Comparison of ENCODE assay signal across 9 cellular contexts in the genomic region with DNA sequence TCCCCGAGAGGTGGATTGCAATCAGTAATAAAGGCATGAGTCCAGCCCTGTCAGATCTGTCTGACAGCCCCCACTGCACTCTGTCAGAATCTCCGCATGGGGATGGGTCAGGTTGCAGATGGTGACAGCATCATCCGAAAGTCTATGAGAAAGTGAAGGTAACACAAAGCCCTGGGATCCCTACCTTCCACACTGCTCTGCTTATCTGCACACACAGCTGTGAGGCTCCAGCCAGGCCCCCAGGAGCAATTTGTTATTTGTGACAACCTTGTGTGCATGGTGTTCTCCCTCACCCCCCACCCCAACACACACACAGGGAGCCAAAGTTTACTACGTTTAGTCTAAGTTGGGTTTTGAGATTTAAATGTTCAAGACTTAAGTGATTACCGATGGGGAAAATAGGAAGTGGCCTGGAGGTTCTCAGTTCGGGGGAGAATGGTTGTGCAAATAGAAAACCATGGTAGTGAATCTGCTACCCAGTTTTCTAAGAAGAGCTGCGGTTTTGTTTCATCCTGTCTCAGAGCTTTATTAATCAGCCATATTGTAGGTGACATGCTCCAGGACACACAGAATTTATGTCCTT.
DNase-seq lines count a peak whose midpoint lies in the region; ATAC-seq and TF ChIP-seq lines count a peak whose summit lies in the region.
"Had no signal": no experiment of that assay in that cellular context is flagged by ENCODE, and none has a peak within 500 bp of the region (broad histone marks: within the 10 kb centered on the region; RNA-seq: fewer than 3 reads in every experiment).

No MANE protein-coding gene starts in this region.

- H3K4me3 ChIP-seq in DOHH2 (ENCODE audit: low read length), result no peak overlapping the region

- no peaks in the 10 kb centered on the region for H3K27me3 Mint-ChIP-seq in activated T-cell treated with anti-CD3 and anti-CD28 coated beads, Interleukin-2, amount 50 U/mL, for 24 hours

- no peaks in the 10 kb centered on the region for H3K36me3 ChIP-seq in DOHH2 (ENCODE audit: control insufficient read depth, low read length)

- H3K9me2 ChIP-seq in DOHH2 (replicated peaks; ENCODE audit: control insufficient read depth, low read length), result no peaks in the 10 kb centered on the region

- no peak overlapping the region for H3K27ac ChIP-seq in DOHH2 (ENCODE audit: low read depth, low read length)
- H3K27ac ChIP-seq: parathyroid adenoma had no signal

- peaks cover 15% of the 10 kb centered on the region; the same call in 1 of the 2 replicates for H3K27me3 ChIP-seq in DOHH2 (ENCODE audit: control insufficient read depth, low read length)

- no peaks in the 10 kb centered on the region for H3F3A ChIP-seq in DOHH2 (ENCODE audit: control insufficient read depth, insufficient read depth)

- peak overlapping the region; percentile 84 for H3K27ac Mint-ChIP-seq in activated T-cell treated with anti-CD3 and anti-CD28 coated beads, Interleukin-2, amount 50 U/mL, for 24 hours

- 0 out of 2 replicates have a peak overlapping the region, but pooled peaks have one; percentile 34 for H3K4me2 ChIP-seq in DOHH2 (ENCODE audit: low read length)

- no peaks in the 10 kb centered on the region for H3K9me3 ChIP-seq in DOHH2 (ENCODE audit: control insufficient read depth, insufficient read depth, low read length)

- H4K20me1 ChIP-seq in DOHH2 (ENCODE audit: control insufficient read depth, insufficient read depth, low read depth, low read length), result no peaks in the 10 kb centered on the region

- no peak for TF ChIP-seq CTCF in DOHH2 (IDR thresholded peaks at IDR 0.05; ENCODE audit: low read depth, low read length, poor library complexity, severe bottlenecking)

- H3K36me3 Mint-ChIP-seq in activated T-cell treated with anti-CD3 and anti-CD28 coated beads, Interleukin-2, amount 50 U/mL, for 24 hours (ENCODE audit: low read depth), result no peaks in the 10 kb centered on the region

- DNase-seq in activated T-cell treated with anti-CD3 and anti-CD28 coated beads, Interleukin-2, amount 50 U/mL, for 24 hours, result peak; percentile 37
- no peak for DNase-seq in NCI-H1694 treated with DMSO at 0.1 percent for 48 hours (lab: John Stamatoyannopoulos, UW)
- no peak for DNase-seq in HuH-7 (ENCODE audit: low spot score)
- DNase-seq in NCI-H510A (lab: John Stamatoyannopoulos, UW), result no peak
- no peak for DNase-seq in glomerular visceral epithelial cell (ENCODE audit: extremely low spot score)

- ATAC-seq in GM19452 (IDR thresholded peaks at IDR 0.05; ENCODE audit: unreplicated experiment), result peak; percentile 79
- ATAC-seq in HG03280 (IDR thresholded peaks at IDR 0.05; ENCODE audit: unreplicated experiment), result peak; percentile 66

- H3K79me2 ChIP-seq in DOHH2 (ENCODE audit: control insufficient read depth, low read length), result no peaks in the 10 kb centered on the region
- H3K79me2 ChIP-seq: parathyroid adenoma had no signal

- H3K4me1 Mint-ChIP-seq in activated T-cell treated with anti-CD3 and anti-CD28 coated beads, Interleukin-2, amount 50 U/mL, for 24 hours (ENCODE audit: low read depth), result peaks cover 37% of the 10 kb centered on the region

- peak overlapping the region; percentile 26 for H3K4me3 Mint-ChIP-seq in activated T-cell treated with anti-CD3 and anti-CD28 coated beads, Interleukin-2, amount 50 U/mL, for 24 hours

- peaks cover 12% of the 10 kb centered on the region for H3K4me1 ChIP-seq in DOHH2 (ENCODE audit: control insufficient read depth, low read length)
- H3K4me1 ChIP-seq: parathyroid adenoma had no signal

- no peaks in the 10 kb centered on the region for H3K9me3 Mint-ChIP-seq in activated T-cell treated with anti-CD3 and anti-CD28 coated beads, Interleukin-2, amount 50 U/mL, for 24 hours
